In genomic region chr2:187003038-187003543, GRCh38 we compare ENCODE assay signal across 1 cellular context.
TF ChIP-seq lines count a peak whose summit lies in the region.

No MANE protein-coding gene starts in this region.

TF ChIP-seq in K562, 482 proteins besides CTCF, POLR2A, EP300 and RAD21 (continued from another document and continues in another):
- TF ChIP-seq, protein P1, sequence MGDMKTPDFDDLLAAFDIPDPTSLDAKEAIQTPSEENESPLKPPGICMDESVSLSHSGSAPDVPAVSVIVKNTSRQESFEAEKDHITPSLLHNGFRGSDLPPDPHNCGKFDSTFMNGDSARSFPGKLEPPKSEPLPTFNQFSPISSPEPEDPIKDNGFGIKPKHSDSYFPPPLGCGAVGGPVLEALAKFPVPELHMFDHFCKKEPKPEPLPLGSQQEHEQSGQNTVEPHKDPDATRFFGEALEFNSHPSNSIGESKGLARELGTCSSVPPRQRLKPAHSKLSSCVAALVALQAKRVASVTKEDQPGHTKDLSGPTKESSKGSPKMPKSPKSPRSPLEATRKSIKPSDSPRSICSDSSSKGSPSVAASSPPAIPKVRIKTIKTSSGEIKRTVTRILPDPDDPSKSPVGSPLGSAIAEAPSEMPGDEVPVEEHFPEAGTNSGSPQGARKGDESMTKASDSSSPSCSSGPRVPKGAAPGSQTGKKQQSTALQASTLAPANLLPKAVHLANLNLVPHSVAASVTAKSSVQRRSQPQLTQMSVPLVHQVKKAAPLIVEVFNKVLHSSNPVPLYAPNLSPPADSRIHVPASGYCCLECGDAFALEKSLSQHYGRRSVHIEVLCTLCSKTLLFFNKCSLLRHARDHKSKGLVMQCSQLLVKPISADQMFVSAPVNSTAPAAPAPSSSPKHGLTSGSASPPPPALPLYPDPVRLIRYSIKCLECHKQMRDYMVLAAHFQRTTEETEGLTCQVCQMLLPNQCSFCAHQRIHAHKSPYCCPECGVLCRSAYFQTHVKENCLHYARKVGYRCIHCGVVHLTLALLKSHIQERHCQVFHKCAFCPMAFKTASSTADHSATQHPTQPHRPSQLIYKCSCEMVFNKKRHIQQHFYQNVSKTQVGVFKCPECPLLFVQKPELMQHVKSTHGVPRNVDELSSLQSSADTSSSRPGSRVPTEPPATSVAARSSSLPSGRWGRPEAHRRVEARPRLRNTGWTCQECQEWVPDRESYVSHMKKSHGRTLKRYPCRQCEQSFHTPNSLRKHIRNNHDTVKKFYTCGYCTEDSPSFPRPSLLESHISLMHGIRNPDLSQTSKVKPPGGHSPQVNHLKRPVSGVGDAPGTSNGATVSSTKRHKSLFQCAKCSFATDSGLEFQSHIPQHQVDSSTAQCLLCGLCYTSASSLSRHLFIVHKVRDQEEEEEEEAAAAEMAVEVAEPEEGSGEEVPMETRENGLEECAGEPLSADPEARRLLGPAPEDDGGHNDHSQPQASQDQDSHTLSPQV (IDR thresholded peaks at IDR 0.05), result peak; percentile 72
- peak; percentile 47 for TF ChIP-seq CBX5 (IDR thresholded peaks at IDR 0.05; ENCODE audit: borderline replicate concordance, low read depth)
- 0 out of 2 replicates have a peak, but pooled peaks have one; percentile 21 for TF ChIP-seq ZEB2 (IDR thresholded peaks at IDR 0.05)
- TF ChIP-seq ZNF780A (CRISPR knock-in tag; IDR thresholded peaks at IDR 0.05), result no peak
- 0 out of 2 replicates have a peak, but pooled peaks have one; percentile 35 for TF ChIP-seq ATF4 (CRISPR knock-in tag; IDR thresholded peaks at IDR 0.05)
- TF ChIP-seq L3MBTL2 (IDR thresholded peaks at IDR 0.05), result peak; percentile 88
- peak; percentile 85 for TF ChIP-seq EGR1 (conservative IDR thresholded peaks at IDR 0.05)
- TF ChIP-seq NR2C2 (CRISPR knock-in tag; IDR thresholded peaks at IDR 0.05), result peak; percentile 98
- peak; percentile 99 for TF ChIP-seq NR2C2 (tag; IDR thresholded peaks at IDR 0.05)
- TF ChIP-seq NBN (IDR thresholded peaks at IDR 0.05; ENCODE audit: low read depth), result 0 out of 2 replicates have a peak, but pooled peaks have one; percentile 29
- TF ChIP-seq SUPT5H (IDR thresholded peaks at IDR 0.05), result peak; percentile 83
- peak; percentile 66; the same call in 1 of the 2 replicates for TF ChIP-seq ZNF766 (CRISPR knock-in tag; conservative IDR thresholded peaks at IDR 0.05)
- TF ChIP-seq, protein P2, sequence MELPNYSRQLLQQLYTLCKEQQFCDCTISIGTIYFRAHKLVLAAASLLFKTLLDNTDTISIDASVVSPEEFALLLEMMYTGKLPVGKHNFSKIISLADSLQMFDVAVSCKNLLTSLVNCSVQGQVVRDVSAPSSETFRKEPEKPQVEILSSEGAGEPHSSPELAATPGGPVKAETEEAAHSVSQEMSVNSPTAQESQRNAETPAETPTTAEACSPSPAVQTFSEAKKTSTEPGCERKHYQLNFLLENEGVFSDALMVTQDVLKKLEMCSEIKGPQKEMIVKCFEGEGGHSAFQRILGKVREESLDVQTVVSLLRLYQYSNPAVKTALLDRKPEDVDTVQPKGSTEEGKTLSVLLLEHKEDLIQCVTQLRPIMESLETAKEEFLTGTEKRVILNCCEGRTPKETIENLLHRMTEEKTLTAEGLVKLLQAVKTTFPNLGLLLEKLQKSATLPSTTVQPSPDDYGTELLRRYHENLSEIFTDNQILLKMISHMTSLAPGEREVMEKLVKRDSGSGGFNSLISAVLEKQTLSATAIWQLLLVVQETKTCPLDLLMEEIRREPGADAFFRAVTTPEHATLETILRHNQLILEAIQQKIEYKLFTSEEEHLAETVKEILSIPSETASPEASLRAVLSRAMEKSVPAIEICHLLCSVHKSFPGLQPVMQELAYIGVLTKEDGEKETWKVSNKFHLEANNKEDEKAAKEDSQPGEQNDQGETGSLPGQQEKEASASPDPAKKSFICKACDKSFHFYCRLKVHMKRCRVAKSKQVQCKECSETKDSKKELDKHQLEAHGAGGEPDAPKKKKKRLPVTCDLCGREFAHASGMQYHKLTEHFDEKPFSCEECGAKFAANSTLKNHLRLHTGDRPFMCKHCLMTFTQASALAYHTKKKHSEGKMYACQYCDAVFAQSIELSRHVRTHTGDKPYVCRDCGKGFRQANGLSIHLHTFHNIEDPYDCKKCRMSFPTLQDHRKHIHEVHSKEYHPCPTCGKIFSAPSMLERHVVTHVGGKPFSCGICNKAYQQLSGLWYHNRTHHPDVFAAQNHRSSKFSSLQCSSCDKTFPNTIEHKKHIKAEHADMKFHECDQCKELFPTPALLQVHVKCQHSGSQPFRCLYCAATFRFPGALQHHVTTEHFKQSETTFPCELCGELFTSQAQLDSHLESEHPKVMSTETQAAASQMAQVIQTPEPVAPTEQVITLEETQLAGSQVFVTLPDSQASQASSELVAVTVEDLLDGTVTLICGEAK (IDR thresholded peaks at IDR 0.05), result peak; percentile 94
- TF ChIP-seq, protein P2 (CRISPR knock-in tag; IDR thresholded peaks at IDR 0.05), result no peak
- peak; percentile 58 for TF ChIP-seq PKNOX1 (IDR thresholded peaks at IDR 0.05)
- peak; percentile 93 for TF ChIP-seq POLR2G (IDR thresholded peaks at IDR 0.05; ENCODE audit: low read depth, low read length)
- TF ChIP-seq SMAD4 (CRISPR knock-in tag; conservative IDR thresholded peaks at IDR 0.05), result 0 out of 2 replicates have a peak, but pooled peaks have one; percentile 69
- peak in 1 of 2 experiments; percentile 18; a peak in 1 of 4 replicates for TF ChIP-seq FOXK2 (conservative IDR thresholded peaks at IDR 0.05 in 1 of 2, IDR thresholded peaks at IDR 0.05 in 1 of 2; ENCODE audit: low read depth in 2 of 2)
- peak; percentile 49 for TF ChIP-seq CHD1 (IDR thresholded peaks at IDR 0.05; ENCODE audit: low read length)
- TF ChIP-seq KDM4B (IDR thresholded peaks at IDR 0.05; ENCODE audit: borderline replicate concordance in 2 of 2, low read depth in 1 of 2), result peak in 1 of 2 experiments; percentile 81; a peak in 1 of 4 replicates
- no peak; the same call in 1 of the 2 replicates for TF ChIP-seq ZFX (CRISPR knock-in tag; IDR thresholded peaks at IDR 0.05)
- TF ChIP-seq CREB3 (tag; conservative IDR thresholded peaks at IDR 0.05; ENCODE audit: low read depth), result peak; percentile 77; the same call in 1 of the 2 replicates
- peak; percentile 84 for TF ChIP-seq KDM5B (IDR thresholded peaks at IDR 0.05; ENCODE audit: insufficient replicate concordance, low read depth, low read length)
- TF ChIP-seq CC2D1A (IDR thresholded peaks at IDR 0.05), result peak; percentile 71
- TF ChIP-seq, protein P3, sequence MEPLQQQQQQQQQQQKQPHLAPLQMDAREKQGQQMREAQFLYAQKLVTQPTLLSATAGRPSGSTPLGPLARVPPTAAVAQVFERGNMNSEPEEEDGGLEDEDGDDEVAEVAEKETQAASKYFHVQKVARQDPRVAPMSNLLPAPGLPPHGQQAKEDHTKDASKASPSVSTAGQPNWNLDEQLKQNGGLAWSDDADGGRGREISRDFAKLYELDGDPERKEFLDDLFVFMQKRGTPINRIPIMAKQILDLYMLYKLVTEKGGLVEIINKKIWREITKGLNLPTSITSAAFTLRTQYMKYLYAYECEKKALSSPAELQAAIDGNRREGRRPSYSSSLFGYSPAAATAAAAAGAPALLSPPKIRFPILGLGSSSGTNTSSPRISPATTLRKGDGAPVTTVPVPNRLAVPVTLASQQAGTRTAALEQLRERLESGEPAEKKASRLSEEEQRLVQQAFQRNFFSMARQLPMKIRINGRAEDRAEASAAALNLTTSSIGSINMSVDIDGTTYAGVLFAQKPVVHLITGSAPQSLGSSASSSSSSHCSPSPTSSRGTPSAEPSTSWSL (CRISPR knock-in tag; IDR thresholded peaks at IDR 0.05; ENCODE audit: borderline replicate concordance), result 0 out of 2 replicates have a peak, but pooled peaks have one; percentile 61
- TF ChIP-seq, protein P4, sequence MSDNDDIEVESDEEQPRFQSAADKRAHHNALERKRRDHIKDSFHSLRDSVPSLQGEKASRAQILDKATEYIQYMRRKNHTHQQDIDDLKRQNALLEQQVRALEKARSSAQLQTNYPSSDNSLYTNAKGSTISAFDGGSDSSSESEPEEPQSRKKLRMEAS (CRISPR knock-in tag; IDR thresholded peaks at IDR 0.05), result peak; percentile 65; the same call in 1 of the 2 replicates
- TF ChIP-seq NFRKB (IDR thresholded peaks at IDR 0.05; ENCODE audit: low read depth), result peak; percentile 81; the same call in 1 of the 2 replicates
- no peak for TF ChIP-seq TSC22D4 (tag; IDR thresholded peaks at IDR 0.05)
- TF ChIP-seq E2F3 (CRISPR knock-in tag; IDR thresholded peaks at IDR 0.05), result peak; percentile 26; the same call in 1 of the 2 replicates
- TF ChIP-seq ZNF830 (CRISPR knock-in tag; IDR thresholded peaks at IDR 0.05), result no peak
- peak; percentile 87 for TF ChIP-seq ZNF644 (tag; IDR thresholded peaks at IDR 0.05; ENCODE audit: low read depth)
- peak; percentile 83 for TF ChIP-seq CBX1 (IDR thresholded peaks at IDR 0.05; ENCODE audit: low read depth)
- TF ChIP-seq FIP1L1 (IDR thresholded peaks at IDR 0.05; ENCODE audit: low read depth, low read length, poor library complexity, severe bottlenecking), result peak; percentile 60
- no peak for TF ChIP-seq FOXA3 (CRISPR knock-in tag; conservative IDR thresholded peaks at IDR 0.05 in 1 of 2, IDR thresholded peaks at IDR 0.05 in 1 of 2)
- TF ChIP-seq CREM (IDR thresholded peaks at IDR 0.05; ENCODE audit: low read depth), result peak; percentile 87
- peak; percentile 88 for TF ChIP-seq CREB1 (IDR thresholded peaks at IDR 0.05)
- peak; percentile 24; the same call in 1 of the 2 replicates for TF ChIP-seq CREB1 (CRISPR knock-in tag; IDR thresholded peaks at IDR 0.05)
- TF ChIP-seq POLR2AphosphoS5 (IDR thresholded peaks at IDR 0.05; ENCODE audit: control insufficient read depth, insufficient read depth, low read depth, low read length), result peak; percentile 48; the same call in 1 of the 2 replicates
